Comparison of ENCODE assay signal across 1 cellular context in genomic region chr13:114131581-114132418, GRCh38.
TF ChIP-seq lines count a peak whose summit lies in the region.

No MANE protein-coding gene starts in this region.

TF ChIP-seq in K562, 482 proteins besides CTCF, POLR2A, EP300 and RAD21 (continued from another document and continues in another):
- TF ChIP-seq PRDM10 (IDR thresholded peaks at IDR 0.05; ENCODE audit: partially characterized antibody) (no peak), E2F1 (CRISPR knock-in tag; IDR thresholded peaks at IDR 0.05) (no peak), SAP30 (IDR thresholded peaks at IDR 0.05; ENCODE audit: borderline replicate concordance, insufficient read depth, low read depth, low read length, poor library complexity, severe bottlenecking) (peak; percentile 41), TSC22D4 (tag; IDR thresholded peaks at IDR 0.05) (no peak), RAD51 (IDR thresholded peaks at IDR 0.05; ENCODE audit: borderline replicate concordance, low read depth) (no peak), KDM5B (IDR thresholded peaks at IDR 0.05; ENCODE audit: insufficient replicate concordance, low read depth, low read length) (no peak), NKRF (IDR thresholded peaks at IDR 0.05; ENCODE audit: borderline replicate concordance) (peak; percentile 64; the same call in 1 of the 2 replicates), TGIF2 (CRISPR knock-in tag; IDR thresholded peaks at IDR 0.05) (no peak), NFE2 (IDR thresholded peaks at IDR 0.05; ENCODE audit: low read depth) (no peak), ZNF445 (CRISPR knock-in tag; IDR thresholded peaks at IDR 0.05; ENCODE audit: low read depth) (no peak), AFF1 (IDR thresholded peaks at IDR 0.05; ENCODE audit: low read depth in 1 of 2, partially characterized antibody in 2 of 2) (no peak), HNRNPL (IDR thresholded peaks at IDR 0.05; ENCODE audit: low read depth, low read length) (no peak), CHD2 (IDR thresholded peaks at IDR 0.05; ENCODE audit: low read depth, low read length) (no peak), TAF9B (IDR thresholded peaks at IDR 0.05; ENCODE audit: partially characterized antibody) (peak; percentile 6), NCOA4 (IDR thresholded peaks at IDR 0.05; ENCODE audit: partially characterized antibody) (no peak), NFXL1 (CRISPR knock-in tag; IDR thresholded peaks at IDR 0.05) (no peak), CSDE1 (IDR thresholded peaks at IDR 0.05) (no peak), TRIM24 (IDR thresholded peaks at IDR 0.05) (no peak), ZNF584 (CRISPR knock-in tag; IDR thresholded peaks at IDR 0.05; ENCODE audit: low read depth) (no peak), GTF2B (IDR thresholded peaks at IDR 0.05; ENCODE audit: extremely low read depth, insufficient read length) (no peak), PCBP1 (IDR thresholded peaks at IDR 0.05; ENCODE audit: low read depth, low read length, poor library complexity, severe bottlenecking) (peak; percentile 29), EWSR1 (IDR thresholded peaks at IDR 0.05; ENCODE audit: borderline replicate concordance, low read depth, partially characterized antibody) (no peak), HCFC1 (IDR thresholded peaks at IDR 0.05; ENCODE audit: low read depth, low read length) (no peak), NR4A1 (CRISPR knock-in tag; IDR thresholded peaks at IDR 0.05) (no peak), NR4A1 (tag; IDR thresholded peaks at IDR 0.05) (no peak), ZBTB11 (CRISPR knock-in tag; IDR thresholded peaks at IDR 0.05) (0 out of 6 replicates have a peak, but pooled peaks of 1 of the 3 experiments have one; percentile 26), SRSF1 (IDR thresholded peaks at IDR 0.05; ENCODE audit: low read depth, low read length) (no peak), HNRNPH1 (optimal IDR thresholded peaks at IDR 0.05; ENCODE audit: low read depth, low read length) (no peak), ZSCAN32 (CRISPR knock-in tag; IDR thresholded peaks at IDR 0.05) (no peak), JUNB (CRISPR knock-in tag; conservative IDR thresholded peaks at IDR 0.05) (no peak), ZBTB49 (CRISPR knock-in tag; IDR thresholded peaks at IDR 0.05; ENCODE audit: borderline replicate concordance) (no peak), MBD1 (CRISPR knock-in tag; IDR thresholded peaks at IDR 0.05) (no peak), CXXC5 (CRISPR knock-in tag; IDR thresholded peaks at IDR 0.05) (no peak), ZFP91 (CRISPR knock-in tag; IDR thresholded peaks at IDR 0.05) (no peak), ZNF12 (CRISPR knock-in tag; IDR thresholded peaks at IDR 0.05) (no peak), SP2 (IDR thresholded peaks at IDR 0.05; ENCODE audit: extremely low read depth, low read depth, low read length, poor library complexity, severe bottlenecking) (no peak), TARDBP (IDR thresholded peaks at IDR 0.05) (no peak), TCF3 (CRISPR knock-in tag; IDR thresholded peaks at IDR 0.05) (no peak), ZC3H11A (IDR thresholded peaks at IDR 0.05; ENCODE audit: low read depth, low read length) (no peak), SNAPC5 (CRISPR knock-in tag; IDR thresholded peaks at IDR 0.05) (no peak), BRF1 (IDR thresholded peaks at IDR 0.05; ENCODE audit: borderline replicate concordance, extremely low read depth, insufficient read length) (no peak)
